ENCODE assay signal across 17 cellular contexts in genomic region chr4:115028682-115029385, GRCh38.
DNase-seq lines count a peak whose midpoint lies in the region; TF ChIP-seq lines count a peak whose summit lies in the region.
"Had no signal": no experiment of that assay in that cellular context is flagged by ENCODE, and none has a peak within 500 bp of the region (broad histone marks: within the 10 kb centered on the region; RNA-seq: fewer than 3 reads in every experiment).

No MANE protein-coding gene starts in this region.

- H3K4me3 Mint-ChIP-seq in Caco-2 (ENCODE audit: unreplicated experiment): no peak overlapping the region
- H3K4me3 Mint-ChIP-seq: CD4-positive, CD25-positive, alpha-beta regulatory T cell; HFFc6; IgD-negative memory B cell had no signal

- no peaks in the 10 kb centered on the region for H3K79me2 ChIP-seq in mesendoderm (ENCODE audit: control insufficient read depth, insufficient read depth, low read length)

- H2BK120ac ChIP-seq in mesendoderm (ENCODE audit: low read depth, low read length): no peak overlapping the region

- H3K4ac ChIP-seq in mesendoderm (ENCODE audit: low read depth, low read length): no peak overlapping the region

- H3K9me3 ChIP-seq in Caco-2: no peaks in the 10 kb centered on the region
- no peaks in the 10 kb centered on the region for H3K9me3 ChIP-seq in SJCRH30 (replicated peaks)
- H3K9me3 ChIP-seq in suprapubic skin: no peaks in the 10 kb centered on the region
- H3K9me3 ChIP-seq: BE2C had no signal

- no TSS peak for BruUV-seq in Caco-2 (replicated peaks; lab: Mats Ljungman, UMichigan)

- no peak for DNase-seq in Caco-2
- peak; percentile 59 to 89 for DNase-seq in SJCRH30
- DNase-seq in mesendoderm: peak; percentile 6
- no peak for DNase-seq in COLO829 (ENCODE audit: low spot score)
- no peak for DNase-seq in activated CD4-positive, CD25-positive, alpha-beta regulatory T cell treated with anti-CD3 and anti-CD28 coated beads, Interleukin-2, amount 50 U/mL, for 72 hours
- DNase-seq in suprapubic skin (ENCODE audit: low spot score in 2 of 2): no peak
- DNase-seq: ACHN; BE2C; C1 segment of cervical spinal cord; Calu3; CD4-positive, CD25-positive, alpha-beta regulatory T cell; DMS79 treated with DMSO at 0.1 percent for 48 hours; GF-D8; GOT3; H7; HFFc6 had no signal

- H3K27ac ChIP-seq in SJCRH30 (peak overlapping the region; percentile 53), mesendoderm (ENCODE audit: low read depth, low read length) (no peak overlapping the region), suprapubic skin (no peak overlapping the region)

- no CpG with 5 or more reads among the region's 2 CpGs for WGBS in mesendoderm (ENCODE audit: extremely low coverage, insufficient coverage, low lambda C conversion rate)
- WGBS in suprapubic skin: 59% methylated on average over 2 of the region's 2 CpGs

- no peak overlapping the region for H2AK5ac ChIP-seq in mesendoderm (ENCODE audit: low read length)

- peaks cover 28% of the 10 kb centered on the region for H3K4me1 Mint-ChIP-seq in Caco-2 (ENCODE audit: low read depth, unreplicated experiment)
- H3K4me1 Mint-ChIP-seq: CD4-positive, CD25-positive, alpha-beta regulatory T cell; IgD-negative memory B cell had no signal

- TF ChIP-seq POLR2A in suprapubic skin (IDR thresholded peaks at IDR 0.05): no peak

- intact Hi-C loops in Caco-2 (cut with micrococcal nuclease; ENCODE audit: unreplicated experiment): no loop called here

- no peaks in the 10 kb centered on the region for H3K27me3 Mint-ChIP-seq in Caco-2 (ENCODE audit: insufficient read depth, unreplicated experiment)
- H3K27me3 Mint-ChIP-seq: CD4-positive, CD25-positive, alpha-beta regulatory T cell; IgD-negative memory B cell had no signal

- no peak overlapping the region for H4K8ac ChIP-seq in mesendoderm (ENCODE audit: low read depth, low read length)

- H3K4me1 ChIP-seq in Caco-2: peaks cover 28% of the 10 kb centered on the region
- H3K4me1 ChIP-seq in SJCRH30: peaks cover 24% of the 10 kb centered on the region
- no peaks in the 10 kb centered on the region for H3K4me1 ChIP-seq in mesendoderm (ENCODE audit: control insufficient read depth, low read depth, low read length)
- H3K4me1 ChIP-seq in suprapubic skin: no peaks in the 10 kb centered on the region
- H3K4me1 ChIP-seq: BE2C had no signal

- no peak overlapping the region for H3K4me2 ChIP-seq in mesendoderm (ENCODE audit: low read length)

- CTCF ChIA-PET in Caco-2 (lab: Charles Lee): no interaction called here

- no peak overlapping the region for H3K9ac ChIP-seq in mesendoderm (ENCODE audit: low read length)

- POLR2A ChIA-PET in Caco-2 (lab: Charles Lee): no interaction called here

- H3K27ac Mint-ChIP-seq in Caco-2 (ENCODE audit: unreplicated experiment): peak overlapping the region; percentile 16
- H3K27ac Mint-ChIP-seq: CD4-positive, CD25-positive, alpha-beta regulatory T cell; HFFc6; IgD-negative memory B cell had no signal

- H3K56ac ChIP-seq in mesendoderm (ENCODE audit: low read length): no peak overlapping the region

- H3K18ac ChIP-seq in mesendoderm (ENCODE audit: low read length): no peak overlapping the region

- TF ChIP-seq CTCF in Caco-2 (IDR thresholded peaks at IDR 0.05; ENCODE audit: insufficient read depth in 1 of 2, low read depth in 1 of 2, low read length in 1 of 2, severe bottlenecking in 1 of 2, unreplicated experiment in 1 of 2) (no peak), suprapubic skin (IDR thresholded peaks at IDR 0.05) (no peak)

- TF ChIP-seq EP300 in suprapubic skin (IDR thresholded peaks at IDR 0.05): no peak

- H3K79me1 ChIP-seq in mesendoderm (ENCODE audit: low read length): no peaks in the 10 kb centered on the region

- H2BK15ac ChIP-seq in mesendoderm (replicated peaks; ENCODE audit: low read depth): no peak overlapping the region

- no peaks in the 10 kb centered on the region for H3K9me3 Mint-ChIP-seq in Caco-2 (ENCODE audit: unreplicated experiment)
- H3K9me3 Mint-ChIP-seq: IgD-negative memory B cell had no signal

- no peak overlapping the region for H3K23ac ChIP-seq in mesendoderm (ENCODE audit: low read length)

- H3K4me3 ChIP-seq in Caco-2 (ENCODE audit: low read depth, low read length) (no peak overlapping the region), SJCRH30 (no peak overlapping the region), mesendoderm (ENCODE audit: low read length) (no peak overlapping the region), suprapubic skin (no peak overlapping the region)

- H3K36me3 Mint-ChIP-seq in Caco-2 (ENCODE audit: insufficient read depth, unreplicated experiment): no peaks in the 10 kb centered on the region
- H3K36me3 Mint-ChIP-seq: CD4-positive, CD25-positive, alpha-beta regulatory T cell; IgD-negative memory B cell had no signal

- no peak overlapping the region for H2BK5ac ChIP-seq in mesendoderm (ENCODE audit: low read length)

- H3K27me3 ChIP-seq in Caco-2 (replicated peaks; ENCODE audit: control insufficient read depth, insufficient read depth, low read length): no peaks in the 10 kb centered on the region
- H3K27me3 ChIP-seq in SJCRH30: no peaks in the 10 kb centered on the region
- H3K27me3 ChIP-seq in mesendoderm (ENCODE audit: insufficient read depth, low read length, poor library complexity): no peaks in the 10 kb centered on the region
- H3K27me3 ChIP-seq in suprapubic skin: no peaks in the 10 kb centered on the region
- H3K27me3 ChIP-seq: BE2C had no signal

- H3K36me3 ChIP-seq in Caco-2 (ENCODE audit: control insufficient read depth, insufficient read depth, low read length) (no peaks in the 10 kb centered on the region), SJCRH30 (no peaks in the 10 kb centered on the region), mesendoderm (ENCODE audit: control insufficient read depth, insufficient read depth, low read length) (no peaks in the 10 kb centered on the region), suprapubic skin (no peaks in the 10 kb centered on the region)
- H3K36me3 ChIP-seq: BE2C had no signal

- no peak overlapping the region for H4K5ac ChIP-seq in mesendoderm (ENCODE audit: low read length)

Comparison
In these comparisons a context has a peak if more than half of its experiments do, and no peak if none do; other contexts are left out.
1. DNase-seq: peak in SJCRH30 (2 of 2) and mesendoderm (single experiment); none in Caco-2 (0 of 2), COLO829 (single experiment), activated CD4-positive, CD25-positive, alpha-beta regulatory T cell treated with anti-CD3 and anti-CD28 coated beads, Interleukin-2, amount 50 U/mL, for 72 hours (single experiment) and suprapubic skin (0 of 2).